ENCODE assay signal across 9 cellular contexts in genomic region chr1:149792912-149793521, GRCh38. TPM values are rescaled to one million over a fixed set of nuclear protein-coding genes. Genes with fewer than 3 reads are reported as not detected.
DNase-seq lines count a peak whose midpoint lies in the region; ATAC-seq and TF ChIP-seq lines count a peak whose summit lies in the region.
"Not testable (repeated sequence)": the region's sequence is repeated elsewhere in the genome, so short reads cannot be mapped to it uniquely, and the experiment has no call there.
"Had no signal": no experiment of that assay in that cellular context is flagged by ENCODE, and none has a peak within 500 bp of the region (broad histone marks: within the 10 kb centered on the region; RNA-seq: fewer than 3 reads in every experiment).

No MANE protein-coding gene starts in this region.

- not testable (repeated sequence) for H3K4me1 ChIP-seq in DOHH2 (ENCODE audit: control insufficient read depth, low read length); GM23338 (ENCODE audit: insufficient read depth); Karpas-422 (ENCODE audit: low read length); neural progenitor cell

- not testable (repeated sequence) for H3K9me3 Mint-ChIP-seq in GM23338, neural progenitor cell

- H3K9ac ChIP-seq in Karpas-422 (ENCODE audit: low read length), result peak overlapping the region; percentile 49; the same call in 1 of the 2 replicates
- H3K9ac ChIP-seq in neural progenitor cell, result not testable (repeated sequence)

- not testable (repeated sequence) for H3K79me2 ChIP-seq in DOHH2 (ENCODE audit: control insufficient read depth, low read length); GM23338 (replicated peaks; ENCODE audit: insufficient read depth); Karpas-422 (ENCODE audit: low read length); neural progenitor cell (ENCODE audit: low read depth)

- H3K4me2 ChIP-seq in DOHH2 (ENCODE audit: low read length) (peak overlapping the region; percentile 47), GM23338 (peak overlapping the region; percentile 75; the same call in 1 of the 2 replicates), Karpas-422 (ENCODE audit: low read depth, low read length, poor library complexity, severe bottlenecking) (peak overlapping the region; percentile 38), neural progenitor cell (peak overlapping the region; percentile 79)

- not testable (repeated sequence) for H3K27me3 Mint-ChIP-seq in GM23338 (ENCODE audit: insufficient read depth, low read depth, poor library complexity); neural progenitor cell (ENCODE audit: insufficient read depth, low read depth)

- TF ChIP-seq CTCF in DOHH2 (IDR thresholded peaks at IDR 0.05; ENCODE audit: low read depth, low read length, poor library complexity, severe bottlenecking), result peak; percentile 41
- TF ChIP-seq CTCF in GM23338 (conservative IDR thresholded peaks at IDR 0.05; ENCODE audit: low read depth in 2 of 2), result peak in 1 of 2 experiments; percentile 63; a peak in 2 of 4 replicates
- TF ChIP-seq CTCF in RWPE1 (conservative IDR thresholded peaks at IDR 0.05; ENCODE audit: low read depth), result peak; percentile 46
- peak; percentile 50 for TF ChIP-seq CTCF in neural progenitor cell (IDR thresholded peaks at IDR 0.05)

- not testable (repeated sequence) for H3K9me2 ChIP-seq in DOHH2 (replicated peaks; ENCODE audit: control insufficient read depth, low read length); GM23338 (ENCODE audit: insufficient read depth); Karpas-422 (replicated peaks; ENCODE audit: insufficient read depth, low read length)

- not testable (repeated sequence) for H3K27ac Mint-ChIP-seq in GM23338, neural progenitor cell

- not testable (repeated sequence) for H3F3A ChIP-seq in DOHH2 (ENCODE audit: control insufficient read depth, insufficient read depth); GM23338 (replicated peaks; ENCODE audit: low read depth); neural progenitor cell (ENCODE audit: low read depth)

- H3K4me3 Mint-ChIP-seq in GM23338 (peak overlapping the region; percentile 68), neural progenitor cell (peak overlapping the region; percentile 77)

- H3K27me3 ChIP-seq in DOHH2 (ENCODE audit: control insufficient read depth, low read length); GM23338 (ENCODE audit: insufficient read depth); Karpas-422 (ENCODE audit: low read length): not testable (repeated sequence)
- H3K27me3 ChIP-seq in neural progenitor cell, result peaks cover 11% of the 10 kb centered on the region

- not testable (repeated sequence) for H4K20me1 ChIP-seq in DOHH2 (ENCODE audit: control insufficient read depth, insufficient read depth, low read depth, low read length); GM23338 (replicated peaks; ENCODE audit: insufficient read depth); Karpas-422 (ENCODE audit: insufficient read depth, low read depth, low read length); neural progenitor cell (ENCODE audit: low read depth)

- not testable (repeated sequence) for H2AFZ ChIP-seq in GM23338; Karpas-422 (ENCODE audit: low read length)
- peak overlapping the region; percentile 89 for H2AFZ ChIP-seq in neural progenitor cell (replicated peaks)

- H3K36me3 Mint-ChIP-seq in GM23338 (ENCODE audit: low read depth); neural progenitor cell: not testable (repeated sequence)

- H3K9me3 ChIP-seq in DOHH2 (ENCODE audit: control insufficient read depth, insufficient read depth, low read length); Karpas-422 (ENCODE audit: low read length); neural progenitor cell (ENCODE audit: low read depth): not testable (repeated sequence)

- CTCF ChIA-PET in RWPE1 (lab: Yijun Ruan, JAX), result not testable (repeated sequence)

- H3K36me3 ChIP-seq in DOHH2 (ENCODE audit: control insufficient read depth, low read length); GM23338 (ENCODE audit: insufficient read depth); Karpas-422 (ENCODE audit: insufficient read depth, low read length); neural progenitor cell: not testable (repeated sequence)

- H3K27ac ChIP-seq in DOHH2 (ENCODE audit: low read depth, low read length); GM23338 (ENCODE audit: low read depth); Karpas-422 (ENCODE audit: low read length); neural progenitor cell: not testable (repeated sequence)
- H3K27ac ChIP-seq in RWPE1, result peak overlapping the region; percentile 29; the same call in 1 of the 2 replicates

- not testable (repeated sequence) for H3K4me1 Mint-ChIP-seq in GM23338, neural progenitor cell

- DNase-seq in GM23338 (ENCODE audit: low spot score) (peak; percentile 88), Karpas-422 (peak; percentile 86), RWPE1 (ENCODE audit: low spot score) (peak; percentile 29), foreskin melanocyte (peak; percentile 2), neural progenitor cell (ENCODE audit: low spot score) (peak; percentile 79)
- DNase-seq in activated effector memory CD4-positive, alpha-beta T cell treated with anti-CD3 and anti-CD28 coated beads, Interleukin-2, amount 50 U/mL, for 16 hours, result peak; percentile 95
- DNase-seq in stimulated activated naive CD4-positive, alpha-beta T cell (lab: John Stamatoyannopoulos, UW), result peak; percentile 56 to 84 (median 67)

- H3K4me3 ChIP-seq in DOHH2 (ENCODE audit: low read length), result peak overlapping the region; percentile 64
- peak overlapping the region; percentile 53 for H3K4me3 ChIP-seq in GM23338
- H3K4me3 ChIP-seq in Karpas-422 (ENCODE audit: low read length), result peak overlapping the region; percentile 53; the same call in 1 of the 2 replicates
- peak overlapping the region; percentile 71 for H3K4me3 ChIP-seq in neural progenitor cell

- POLR2A ChIA-PET in RWPE1 (lab: Yijun Ruan, JAX; ENCODE audit: low non-redundant PET), result not testable (repeated sequence)

- ATAC-seq in GM23338, result peak; percentile 91

RNA-seq across cellular contexts. Expression of gene FCGR1A, which starts 10.5 kb away (rescaled TPM):
- total RNA-seq in GM23338 (2014; rRNA removed; shearing (Covaris generic)), result not detected in 2 replicates
- polyA plus RNA-seq in GM23338 (2016; fragmentation: Nextera tagmentation; extraction: Ambion mirVana), result not detected in 2 replicates
- not detected in 2 replicates for total RNA-seq in Karpas-422 (2014; rRNA removed; shearing (Covaris generic); ENCODE audit: low replicate concordance)
- not detected in 2 replicates for total RNA-seq in neural progenitor cell (ENCODE audit: low replicate concordance)
- total RNA-seq: T-helper 1 cell treated with Interleukin-12 subunit alpha and Interleukin-12 subunit beta and Interleukin-4 antibody, amounts not matched to agents 30 ng/mL and 1 ng/mL, for 36 hours had no signal

Comparison
In these comparisons a context has a peak if more than half of its experiments do, and no peak if none do; other contexts are left out.
1. DNase-seq: peak in every context shown above with its lines; median percentile 95 in activated effector memory CD4-positive, alpha-beta T cell treated with anti-CD3 and anti-CD28 coated beads, Interleukin-2, amount 50 U/mL, for 16 hours; 88 in GM23338; 86 in Karpas-422; 79 in neural progenitor cell; 67 in stimulated activated naive CD4-positive, alpha-beta T cell; 29 in RWPE1; 2 in foreskin melanocyte.